10 cellular contexts compared by ENCODE assay signal in the genomic region with DNA sequence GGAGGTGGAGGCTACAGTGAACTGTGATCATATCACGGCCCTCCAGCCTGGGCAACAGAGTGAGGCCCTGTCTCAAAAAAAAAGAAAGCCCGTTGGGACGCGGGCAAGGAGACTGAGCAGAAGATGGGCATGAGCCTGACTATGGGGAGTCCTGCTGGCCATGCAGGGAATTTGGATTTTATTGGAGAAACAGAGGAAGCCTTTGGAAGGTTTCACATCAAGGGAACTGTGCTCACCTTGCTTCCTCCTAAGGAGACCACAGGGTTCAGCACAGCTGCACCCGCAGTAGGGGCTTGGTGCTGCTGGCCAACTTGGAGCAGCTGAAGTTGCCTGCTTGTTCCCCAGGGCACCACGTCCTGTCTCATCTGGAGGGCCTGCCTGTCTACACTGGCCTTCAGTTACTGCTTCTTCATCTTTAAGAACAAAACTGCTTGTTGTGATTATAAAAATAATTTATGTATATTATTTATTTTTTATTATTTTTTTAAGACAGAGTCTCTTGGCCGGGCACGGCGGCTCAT. TPM values are rescaled to one million over a fixed set of nuclear protein-coding genes. Genes with fewer than 3 reads are reported as not detected.
DNase-seq lines count a peak whose midpoint lies in the region; ATAC-seq, FAIRE-seq and TF ChIP-seq lines count a peak whose summit lies in the region.
"Had no signal": no experiment of that assay in that cellular context is flagged by ENCODE, and none has a peak within 500 bp of the region (broad histone marks: within the 10 kb centered on the region; RNA-seq: fewer than 3 reads in every experiment).

No MANE protein-coding gene starts in this region.

- POLR2A ChIA-PET in naive thymus-derived CD8-positive, alpha-beta T cell (lab: Charles Lee): interaction anchor here (0.9 to 4.5 kb wide), 7 partner anchors 16 to 122 kb away, joined by 3 to 33 read pairs (median 4); no protein-coding TSS in a partner anchor

- H3K4me3 ChIP-seq in AG10803 (ENCODE audit: low read length): peak overlapping the region; percentile 85
- peak overlapping the region; percentile 87 for H3K4me3 ChIP-seq in HFF-Myc (replicated peaks; ENCODE audit: low read depth, low read length)
- peak overlapping the region; percentile 70 for H3K4me3 ChIP-seq in astrocyte (ENCODE audit: insufficient read depth, low read depth, low read length)

- no peaks in the 10 kb centered on the region for H3K27me3 ChIP-seq in astrocyte (ENCODE audit: insufficient read depth, low read length)

- no peak for FAIRE-seq in astrocyte (lab: Jason Lieb, UNC)

- peak overlapping the region; percentile 77 for H3K9ac ChIP-seq in astrocyte (ENCODE audit: low read length)

- no peaks in the 10 kb centered on the region for H3K9me3 ChIP-seq in astrocyte (ENCODE audit: insufficient read depth, low read depth, low read length)

- H3K27ac ChIP-seq in astrocyte (ENCODE audit: low read depth, low read length): no peak overlapping the region

- no peaks in the 10 kb centered on the region for H3K36me3 ChIP-seq in astrocyte (ENCODE audit: insufficient read depth, low read length)

- H3K27ac Mint-ChIP-seq in astrocyte (ENCODE audit: unreplicated experiment): no peak overlapping the region
- peak overlapping the region in 6 of 10 donors; percentile 5 to 72 (median 34) for H3K27ac Mint-ChIP-seq in naive thymus-derived CD8-positive, alpha-beta T cell

- H3K4me3 Mint-ChIP-seq in astrocyte (ENCODE audit: unreplicated experiment): peak overlapping the region; percentile 78
- peak overlapping the region in 9 of 10 donors; percentile 18 to 82 (median 73) for H3K4me3 Mint-ChIP-seq in naive thymus-derived CD8-positive, alpha-beta T cell

- DNase-seq in AG10803 (ENCODE audit: low read depth): peak; percentile 33
- no peak for DNase-seq in HFF-Myc (ENCODE audit: extremely low read depth, low read depth)
- no peak for DNase-seq in astrocyte (ENCODE audit: low read depth)
- no peak for DNase-seq in naive thymus-derived CD8-positive, alpha-beta T cell
- no peak for DNase-seq in dermis blood vessel endothelial cell
- DNase-seq in NCI-H82 (lab: John Stamatoyannopoulos, UW): no peak
- DNase-seq: amygdala, NCI-H2029 treated with DMSO at 0.1 percent for 48 hours had no signal

- no peak for ATAC-seq in naive thymus-derived CD8-positive, alpha-beta T cell
- ATAC-seq in HG02884 (IDR thresholded peaks at IDR 0.05; ENCODE audit: unreplicated experiment) (no peak), HG03097 (IDR thresholded peaks at IDR 0.05; ENCODE audit: low FRiP score, unreplicated experiment) (no peak)

- H3K4me1 ChIP-seq in astrocyte (ENCODE audit: insufficient read depth, low read length): peaks cover 8% of the 10 kb centered on the region

- no peak overlapping the region for H2AFZ ChIP-seq in astrocyte (ENCODE audit: low read depth, low read length)

- H3K27me3 Mint-ChIP-seq in astrocyte (ENCODE audit: low read depth, unreplicated experiment): no peaks in the 10 kb centered on the region
- no peaks in the 10 kb centered on the region for H3K27me3 Mint-ChIP-seq in naive thymus-derived CD8-positive, alpha-beta T cell

- H3K9me3 Mint-ChIP-seq in astrocyte (ENCODE audit: unreplicated experiment): no peaks in the 10 kb centered on the region
- H3K9me3 Mint-ChIP-seq in naive thymus-derived CD8-positive, alpha-beta T cell: no peaks in the 10 kb centered on the region

- H3K4me2 ChIP-seq in astrocyte (ENCODE audit: low read length): peak overlapping the region; percentile 86

- H3K4me1 Mint-ChIP-seq in astrocyte (ENCODE audit: low read depth, unreplicated experiment): peaks cover 2% of the 10 kb centered on the region
- peaks cover 8 to 27% (median 20%) of the 10 kb centered on the region in 4 donors for H3K4me1 Mint-ChIP-seq in naive thymus-derived CD8-positive, alpha-beta T cell

- peaks cover 6% of the 10 kb centered on the region for H4K20me1 ChIP-seq in astrocyte (ENCODE audit: insufficient read depth, low read length)

- TF ChIP-seq CTCF in AG10803 (conservative IDR thresholded peaks at IDR 0.05; ENCODE audit: low read length): peak; percentile 62
- no peak for TF ChIP-seq CTCF in HFF-Myc (IDR thresholded peaks at IDR 0.05; ENCODE audit: low read depth, low read length, missing control alignments)
- no peak for TF ChIP-seq CTCF in astrocyte (IDR thresholded peaks at IDR 0.05; ENCODE audit: insufficient read depth, low read depth, low read length)

- peaks cover 20% of the 10 kb centered on the region for H3K79me2 ChIP-seq in astrocyte (ENCODE audit: insufficient read depth, low read length)

- H3K36me3 Mint-ChIP-seq in astrocyte (ENCODE audit: low read depth, unreplicated experiment): no peaks in the 10 kb centered on the region
- no peaks in the 10 kb centered on the region for H3K36me3 Mint-ChIP-seq in naive thymus-derived CD8-positive, alpha-beta T cell

RNA-seq across cellular contexts. Expression of gene IQCE, which starts 1.5 kb away (rescaled TPM):
- total RNA-seq in astrocyte: 13.1 and 13.8 TPM in 2 replicates
- 1 to 10 TPM; 6.6 to 8.9 TPM for total RNA-seq in naive thymus-derived CD8-positive, alpha-beta T cell
- polyA plus RNA-seq in naive thymus-derived CD8-positive, alpha-beta T cell: 1 to 10 TPM in 2 of 3 donors, under 1 TPM in 1; 0.77 to 2.2 (median 2.0) TPM
- 6.0 and 10.4 TPM in 2 replicates for total RNA-seq in dermis blood vessel endothelial cell

RNA-seq across cellular contexts. Expression of gene BRAT1, which starts 4.9 kb away (rescaled TPM):
- total RNA-seq in astrocyte: 18.7 and 19.7 TPM in 2 replicates
- total RNA-seq in naive thymus-derived CD8-positive, alpha-beta T cell: 10 to 100 TPM; 32.2 to 32.4 TPM
- 10 to 100 TPM; 21.0 to 43.6 (median 25.4) TPM for polyA plus RNA-seq in naive thymus-derived CD8-positive, alpha-beta T cell
- total RNA-seq in dermis blood vessel endothelial cell: 31.7 and 38.0 TPM in 2 replicates

RNA-seq across cellular contexts. Expression of gene LFNG, which starts 40.7 kb away (rescaled TPM):
- total RNA-seq in astrocyte (58.6 and 76.9 TPM in 2 replicates), dermis blood vessel endothelial cell (26.4 and 36.4 TPM in 2 replicates)
- 100 to 1,000 TPM; 151 to 153 TPM for total RNA-seq in naive thymus-derived CD8-positive, alpha-beta T cell
- polyA plus RNA-seq in naive thymus-derived CD8-positive, alpha-beta T cell: 1 to 10 TPM in 2 of 3 donors, under 1 TPM in 1; 0.54 to 3.0 (median 1.6) TPM
